Comparison of ENCODE assay signal across 1 cellular context in genomic region chr10:29869593-29869992, GRCh38.
TF ChIP-seq lines count a peak whose summit lies in the region.

No MANE protein-coding gene starts in this region.

TF ChIP-seq in GM23338, 12 proteins besides CTCF, POLR2A, EP300 and RAD21 (continued from another document):
- TF ChIP-seq ZNF462 (CRISPR knock-in tag; IDR thresholded peaks at IDR 0.05) (no peak), JUNB (IDR thresholded peaks at IDR 0.05; ENCODE audit: unreplicated experiment) (no peak), STAT1 (IDR thresholded peaks at IDR 0.05; ENCODE audit: unreplicated experiment) (no peak), EZH2phosphoT487 (IDR thresholded peaks at IDR 0.05; ENCODE audit: unreplicated experiment) (no peak), ZNF331 (CRISPR knock-in tag; IDR thresholded peaks at IDR 0.05; ENCODE audit: low read depth) (no peak), ETS1 (IDR thresholded peaks at IDR 0.05) (no peak), CREB1 (CRISPR knock-in tag; IDR thresholded peaks at IDR 0.05; ENCODE audit: low read depth) (no peak), NANOG (IDR thresholded peaks at IDR 0.05; ENCODE audit: borderline replicate concordance) (no peak)
